In genomic region chr2:71619230-71619741, GRCh38 we compare ENCODE assay signal across 15 cellular contexts.
DNase-seq lines count a peak whose midpoint lies in the region; ATAC-seq and TF ChIP-seq lines count a peak whose summit lies in the region.
"Had no signal": no experiment of that assay in that cellular context is flagged by ENCODE, and none has a peak within 500 bp of the region (broad histone marks: within the 10 kb centered on the region; RNA-seq: fewer than 3 reads in every experiment).

No MANE protein-coding gene starts in this region.

- intact Hi-C loops in cardiac septum (cut with DNase I): loop anchor here (5.0 kb wide), 2 partner anchors 68 to 263 kb away; no protein-coding TSS in a partner anchor
- intact Hi-C loops in left ventricle myocardium inferior (cut with micrococcal nuclease): no loop called here
- intact Hi-C loops in ascending aorta (cut with DNase I): loop anchor here (5.0 kb wide), 2 partner anchors 98 to 263 kb away; no protein-coding TSS in a partner anchor
- intact Hi-C loops in natural killer cell (cut with micrococcal nuclease): no loop called here
- intact Hi-C loops in aorta (cut with DNase I): loop anchor here (5.0 to 10.0 kb wide), 3 partner anchors 83 to 526 kb away; partner anchors contain the start of gene CYP26B1 (in 1 of the 2)

- H3K4me1 ChIP-seq in left ventricle myocardium inferior (peaks cover 27% of the 10 kb centered on the region), ascending aorta (peaks cover 0 to 22% of the 10 kb centered on the region in 2 donors), aorta (ENCODE audit: control insufficient read depth in 1 of 2, insufficient read depth in 2 of 2, low read length in 2 of 2) (peaks cover 0 to 3% of the 10 kb centered on the region in 2 donors)

- H3K27ac ChIP-seq in left ventricle myocardium inferior (replicated peaks): no peak overlapping the region
- H3K27ac ChIP-seq in ascending aorta: peak overlapping the region; percentile 86 to 89
- H3K27ac ChIP-seq in aorta (ENCODE audit: low read depth in 1 of 2, low read length in 2 of 2): peak overlapping the region in 1 of 2 donors; percentile 60
- H3K27ac ChIP-seq: right lobe of liver, upper lobe of right lung had no signal

- no peaks in the 10 kb centered on the region for H3K4me1 Mint-ChIP-seq in natural killer cell

- DNase-seq in cardiac septum (ENCODE audit: low spot score) (peak; percentile 65), left ventricle myocardium inferior (no peak), ascending aorta (ENCODE audit: low spot score in 2 of 2) (peak in 1 of 2 donors; percentile 61), natural killer cell (peak; percentile 9), aorta (peak in 1 of 2 donors; percentile 74), EL (no peak), superior temporal gyrus (ENCODE audit: extremely low spot score) (no peak), middle frontal gyrus (ENCODE audit: extremely low spot score, low spot score) (no peak)
- DNase-seq: gastrocnemius medialis; GDM1; mammary epithelial cell; stimulated activated CD4-positive, alpha-beta T cell treated with anti-CD3 and anti-CD28 coated beads, Interleukin-4, amount 100 ng/mL, for 1 hour; upper lobe of right lung had no signal

- ATAC-seq in natural killer cell: peak in 1 of 3 donors; percentile 20
- ATAC-seq in aorta (ENCODE audit: low FRiP score): peak; percentile 4
- ATAC-seq: gastrocnemius medialis, right lobe of liver, upper lobe of right lung had no signal

- peak overlapping the region in 1 of 2 donors; percentile 69 for H3K27ac Mint-ChIP-seq in natural killer cell

- H3K36me3 ChIP-seq in left ventricle myocardium inferior (no peaks in the 10 kb centered on the region), ascending aorta (no peaks in the 10 kb centered on the region), aorta (ENCODE audit: control insufficient read depth in 1 of 2, insufficient read depth in 2 of 2, low read length in 1 of 2) (no peaks in the 10 kb centered on the region)
- H3K36me3 ChIP-seq: gastrocnemius medialis, MG63, right lobe of liver, upper lobe of right lung had no signal

- H3K9me3 ChIP-seq in left ventricle myocardium inferior (replicated peaks): no peaks in the 10 kb centered on the region
- no peaks in the 10 kb centered on the region for H3K9me3 ChIP-seq in ascending aorta
- H3K9me3 ChIP-seq in aorta (ENCODE audit: control insufficient read depth, low read length): no peaks in the 10 kb centered on the region
- H3K9me3 ChIP-seq: gastrocnemius medialis, MG63, right lobe of liver, upper lobe of right lung had no signal

- 70 to 80% methylated on average over 15 of the region's 15 CpGs for WGBS in aorta, 2 donors

- H3K27me3 ChIP-seq in left ventricle myocardium inferior (ENCODE audit: low read depth) (no peaks in the 10 kb centered on the region), ascending aorta (no peaks in the 10 kb centered on the region), aorta (ENCODE audit: control insufficient read depth in 1 of 2, insufficient read depth in 2 of 2, low read length in 1 of 2) (no peaks in the 10 kb centered on the region)
- H3K27me3 ChIP-seq: gastrocnemius medialis, MG63, right lobe of liver, upper lobe of right lung had no signal

- no peak overlapping the region for H3K4me3 Mint-ChIP-seq in natural killer cell

- no peaks in the 10 kb centered on the region for H3K36me3 Mint-ChIP-seq in natural killer cell

- H3K27me3 Mint-ChIP-seq in natural killer cell (ENCODE audit: low read depth in 2 of 2): peaks cover 0 to 5% of the 10 kb centered on the region in 2 donors

- H3K9me3 Mint-ChIP-seq in natural killer cell: no peaks in the 10 kb centered on the region

- no peak overlapping the region for H3K4me3 ChIP-seq in left ventricle myocardium inferior
- no peak overlapping the region for H3K4me3 ChIP-seq in ascending aorta
- H3K4me3 ChIP-seq in aorta (ENCODE audit: low read length in 2 of 2): no peak overlapping the region
- H3K4me3 ChIP-seq: gastrocnemius medialis, MG63, right lobe of liver, upper lobe of right lung had no signal

- no peak for TF ChIP-seq CTCF in left ventricle myocardium inferior (IDR thresholded peaks at IDR 0.05; ENCODE audit: borderline replicate concordance)
- no peak for TF ChIP-seq CTCF in ascending aorta (IDR thresholded peaks at IDR 0.05)
- no peak for TF ChIP-seq CTCF in natural killer cell (IDR thresholded peaks at IDR 0.05)

Comparison
In these comparisons a context has a peak if more than half of its experiments do, and no peak if none do; other contexts are left out.
1. DNase-seq: peak in cardiac septum (single experiment) and natural killer cell (single experiment); none in left ventricle myocardium inferior (single experiment), EL (single experiment), superior temporal gyrus (single experiment) and middle frontal gyrus (single experiment).
2. intact Hi-C loops: an anchor here in cardiac septum (5.0 kb wide), ascending aorta (5.0 kb wide) and aorta (5.0 to 10.0 kb wide); none called in left ventricle myocardium inferior and natural killer cell.